17 cellular contexts compared by ENCODE assay signal in genomic region chr1:199311478-199312242, GRCh38.
"Had no signal": no experiment of that assay in that cellular context is flagged by ENCODE, and none has a peak within 500 bp of the region (broad histone marks: within the 10 kb centered on the region; RNA-seq: fewer than 3 reads in every experiment).

No MANE protein-coding gene starts in this region.

- H3K36me3 ChIP-seq: suprapubic skin, upper lobe of left lung had no signal

- ATAC-seq: left colon; naive thymus-derived CD8-positive, alpha-beta T cell; stimulated activated naive CD8-positive, alpha-beta T cell treated with anti-CD3 and anti-CD28 coated beads, Interleukin-15, Interleukin-2, amounts not matched to agents 100 U/mL and 50 U/mL, for 24 hours had no signal

- DNase-seq: activated CD4-positive, alpha-beta memory T cell treated with anti-CD3 and anti-CD28 coated beads, Interleukin-2, amount 10 ng/mL, durations not matched to agents 7 days and 5 days; activated CD8-positive, alpha-beta memory T cell treated with anti-CD3 and anti-CD28 coated beads, Interleukin-2, amount 50 U/mL, for 48 hours; activated naive CD4-positive, alpha-beta T cell treated with Interleukin-2 at 50 U/mL for 16 hours; caudate nucleus; effector memory CD4-positive, alpha-beta T cell; left colon; naive thymus-derived CD8-positive, alpha-beta T cell; occipital lobe; stimulated activated CD4-positive, alpha-beta T cell treated with anti-CD3 and anti-CD28 coated beads, Interleukin-2, amount 100 ng/mL, for 48 hours; stimulated activated CD8-positive, alpha-beta memory T cell treated with anti-CD3 and anti-CD28 coated beads, Interleukin-4, amount 100 ng/mL, for 48 hours; stimulated activated naive CD8-positive, alpha-beta T cell treated with anti-CD3 and anti-CD28 coated beads, Interleukin-15, Interleukin-2, amounts not matched to agents 100 U/mL and 50 U/mL, for 24 hours; T-helper 9 cell; upper lobe of left lung had no signal

- H3K9me3 ChIP-seq: suprapubic skin, upper lobe of left lung had no signal

- H3K79me2 ChIP-seq: hepatocyte had no signal

- H3K27me3 ChIP-seq: hepatocyte, suprapubic skin, upper lobe of left lung had no signal

- H3K27ac ChIP-seq: coronary artery, hepatocyte, suprapubic skin, upper lobe of left lung had no signal

- H3K27ac Mint-ChIP-seq: activated CD4-positive, alpha-beta memory T cell treated with anti-CD3 and anti-CD28 coated beads, Interleukin-2, amount 10 ng/mL, durations not matched to agents 7 days and 5 days; naive thymus-derived CD8-positive, alpha-beta T cell had no signal

- H3K9me3 Mint-ChIP-seq: activated CD4-positive, alpha-beta memory T cell treated with anti-CD3 and anti-CD28 coated beads, Interleukin-2, amount 10 ng/mL, durations not matched to agents 7 days and 5 days; naive thymus-derived CD8-positive, alpha-beta T cell had no signal

- H3K4me2 ChIP-seq: hepatocyte had no signal

- H3K36me3 Mint-ChIP-seq: naive thymus-derived CD8-positive, alpha-beta T cell had no signal

- H3K4me3 ChIP-seq: coronary artery, hepatocyte, lung, suprapubic skin, upper lobe of left lung had no signal

- H3K4me1 ChIP-seq: suprapubic skin, upper lobe of left lung had no signal

- H3K4me3 Mint-ChIP-seq: activated CD4-positive, alpha-beta memory T cell treated with anti-CD3 and anti-CD28 coated beads, Interleukin-2, amount 10 ng/mL, durations not matched to agents 7 days and 5 days; naive thymus-derived CD8-positive, alpha-beta T cell had no signal

- H2AFZ ChIP-seq: hepatocyte had no signal
